Comparison of ENCODE assay signal across 17 cellular contexts in the genomic region with DNA sequence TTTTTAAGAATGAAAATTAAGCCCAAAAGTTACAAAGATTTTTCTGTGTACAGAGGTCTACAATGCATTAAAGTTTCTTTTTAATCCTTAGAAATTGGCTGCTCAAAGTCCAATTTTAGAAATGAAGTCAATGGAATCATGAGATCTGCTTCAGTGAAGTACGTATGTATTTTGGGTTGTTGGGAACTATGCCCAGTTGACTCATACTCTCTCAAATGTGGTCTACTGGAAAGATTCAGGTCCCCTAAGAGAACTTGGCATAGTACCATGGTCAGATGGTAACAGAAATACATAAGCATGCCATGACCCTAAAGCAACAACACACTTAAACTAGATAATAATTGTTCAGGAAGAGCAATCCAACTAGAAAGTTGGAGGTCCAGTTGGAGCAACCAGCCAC. TPM values are rescaled to one million over a fixed set of nuclear protein-coding genes. Genes with fewer than 3 reads are reported as not detected.
DNase-seq lines count a peak whose midpoint lies in the region; ATAC-seq and TF ChIP-seq lines count a peak whose summit lies in the region.
"Had no signal": no experiment of that assay in that cellular context is flagged by ENCODE, and none has a peak within 500 bp of the region (broad histone marks: within the 10 kb centered on the region; RNA-seq: fewer than 3 reads in every experiment).

No MANE protein-coding gene starts in this region.

- ATAC-seq in gastrocnemius medialis (peak; percentile 70 to 77), omental fat pad (ENCODE audit: low FRiP score) (no peak), GM18873 (IDR thresholded peaks at IDR 0.05; ENCODE audit: low FRiP score, unreplicated experiment) (no peak)
- ATAC-seq: activated T-cell treated with anti-CD3 and anti-CD28 coated beads, Interleukin-2, amount 50 U/mL, for 72 hours; stimulated activated naive CD8-positive, alpha-beta T cell treated with anti-CD3 and anti-CD28 coated beads, Interleukin-15, Interleukin-2, amounts not matched to agents 100 U/mL and 50 U/mL, for 24 hours had no signal

- no peaks in the 10 kb centered on the region for H3K9me2 ChIP-seq in SK-N-SH

- 23% methylated on average over 1 of the region's 1 CpG for WGBS in SK-N-SH (ENCODE audit: low lambda C conversion rate)

- H3K36me3 ChIP-seq in SK-N-SH (replicated peaks in 1 of 2; ENCODE audit: control insufficient read depth in 1 of 2, insufficient read depth in 2 of 2, low read length in 1 of 2) (peaks cover 56 to 75% of the 10 kb centered on the region in 2 experiments), gastrocnemius medialis (peaks cover 0 to under 1% of the 10 kb centered on the region in 2 donors)

- H3K79me2 ChIP-seq in SK-N-SH (ENCODE audit: insufficient read depth) = peaks cover 23% of the 10 kb centered on the region

- peaks cover 14% of the 10 kb centered on the region for H3F3A ChIP-seq in SK-N-SH (replicated peaks; ENCODE audit: insufficient read depth)

- H4K20me1 ChIP-seq in SK-N-SH (ENCODE audit: insufficient read depth) = peaks cover 13% of the 10 kb centered on the region; the same call in 1 of the 2 replicates

- intact Hi-C loops in gastrocnemius medialis (cut with DNase I; ENCODE audit: low total_unique reads) = no loop called here

- no peak overlapping the region for H3K4me3 ChIP-seq in SK-N-SH (ENCODE audit: low read depth in 2 of 2, low read length in 1 of 2)
- H3K4me3 ChIP-seq in gastrocnemius medialis = no peak overlapping the region
- H3K4me3 ChIP-seq: esophagus muscularis mucosa, SK-N-MC had no signal

- no peak for TF ChIP-seq CTCF in SK-N-SH (IDR thresholded peaks at IDR 0.05)
- TF ChIP-seq CTCF in gastrocnemius medialis (IDR thresholded peaks at IDR 0.05 in 4 of 5, conservative IDR thresholded peaks at IDR 0.05 in 1 of 5) = no peak
- no peak for TF ChIP-seq CTCF in omental fat pad (IDR thresholded peaks at IDR 0.05)

- no peak for TF ChIP-seq POLR2A in gastrocnemius medialis (IDR thresholded peaks at IDR 0.05)

- peak overlapping the region; percentile 19; the same call in 1 of the 2 replicates for H3K4me2 ChIP-seq in SK-N-SH

- CTCF ChIA-PET in SK-N-SH (lab: Yijun Ruan, JAX) = no interaction called here

- H2AFZ ChIP-seq in SK-N-SH (ENCODE audit: low read depth) = no peak overlapping the region

- H3K4me1 ChIP-seq in SK-N-SH (ENCODE audit: control insufficient read depth in 1 of 2, insufficient read depth in 2 of 2, low read depth in 1 of 2, low read length in 1 of 2) = peaks cover 5 to 28% of the 10 kb centered on the region in 2 experiments; a peak in 3 of 4 replicates
- H3K4me1 ChIP-seq in gastrocnemius medialis = peaks cover 16 to 24% of the 10 kb centered on the region in 2 donors

- in situ Hi-C loops in G401 (cut with HindIII; ENCODE audit: low sequenced_read_pairs) = no loop called here
- in situ Hi-C loops in gastrocnemius medialis (cut with MboI; ENCODE audit: low sequenced_read_pairs in 4 of 4) = no loop called here

- no peaks in the 10 kb centered on the region for H3K9me3 ChIP-seq in SK-N-SH
- H3K9me3 ChIP-seq in gastrocnemius medialis = no peaks in the 10 kb centered on the region
- H3K9me3 ChIP-seq: esophagus muscularis mucosa had no signal

- H3K27ac ChIP-seq in SK-N-SH (ENCODE audit: low read depth in 2 of 2, low read length in 1 of 2) (peak overlapping the region in 1 of 2 experiments; percentile 78; a peak in 3 of 4 replicates), gastrocnemius medialis (peak overlapping the region in 3 of 4 donors; percentile 41 to 60 (median 57))
- H3K27ac ChIP-seq: esophagus muscularis mucosa, SK-N-MC had no signal

- H3K9ac ChIP-seq in SK-N-SH = no peak overlapping the region

- TF ChIP-seq EP300 in SK-N-SH (IDR thresholded peaks at IDR 0.05; ENCODE audit: borderline replicate concordance in 1 of 2, low read depth in 1 of 2, low read length in 1 of 2) = no peak

- no peak for TF ChIP-seq RAD21 in SK-N-SH (IDR thresholded peaks at IDR 0.05; ENCODE audit: low read length)

- DNase-seq in G401 (ENCODE audit: low spot score) (peak; percentile 34), SK-N-SH (no peak), fibroblast of peridontal ligament (ENCODE audit: extremely low read depth) (peak; percentile 100), gastrocnemius medialis (no peak), omental fat pad (ENCODE audit: low spot score) (no peak), NCI-H2107 treated with DMSO at 0.1 percent for 48 hours (lab: John Stamatoyannopoulos, UW; ENCODE audit: unreplicated experiment) (no peak), NCI-H82 (lab: John Stamatoyannopoulos, UW) (no peak)
- DNase-seq: activated T-cell treated with anti-CD3 and anti-CD28 coated beads, Interleukin-2, amount 50 U/mL, for 72 hours; caudate nucleus; left cardiac atrium; MV-4-11; NCI-H69; nucleus accumbens; stimulated activated naive CD8-positive, alpha-beta T cell treated with anti-CD3 and anti-CD28 coated beads, Interleukin-15, Interleukin-2, amounts not matched to agents 100 U/mL and 50 U/mL, for 24 hours had no signal

- POLR2A ChIA-PET in SK-N-SH (lab: Yijun Ruan, JAX) = no interaction called here

- H3K27me3 ChIP-seq in SK-N-SH (ENCODE audit: insufficient read depth) = no peaks in the 10 kb centered on the region
- H3K27me3 ChIP-seq in gastrocnemius medialis = no peaks in the 10 kb centered on the region
- H3K27me3 ChIP-seq: esophagus muscularis mucosa had no signal

TF ChIP-seq in SK-N-SH, 30 proteins besides CTCF, POLR2A, EP300 and RAD21:
- TF ChIP-seq FOSL2 (IDR thresholded peaks at IDR 0.05; ENCODE audit: borderline replicate concordance, low read depth) (peak; percentile 37; the same call in 1 of the 2 replicates), TCF12 (IDR thresholded peaks at IDR 0.05) (peak; percentile 56; the same call in 1 of the 2 replicates), SIN3A (IDR thresholded peaks at IDR 0.05; ENCODE audit: borderline replicate concordance, low read depth, low read length) (no peak), POLR2AphosphoS5 (IDR thresholded peaks at IDR 0.05; ENCODE audit: low read depth, low read length) (0 out of 2 replicates have a peak, but pooled peaks have one; percentile 15), FOXM1 (IDR thresholded peaks at IDR 0.05; ENCODE audit: low read depth) (no peak), NRF1 (IDR thresholded peaks at IDR 0.05; ENCODE audit: low read depth, low read length) (no peak), MEF2A (IDR thresholded peaks at IDR 0.05; ENCODE audit: borderline replicate concordance, low read depth) (peak; percentile 25; the same call in 1 of the 2 replicates), JUND (IDR thresholded peaks at IDR 0.05) (0 out of 2 replicates have a peak, but pooled peaks have one; percentile 10), NFIC (IDR thresholded peaks at IDR 0.05; ENCODE audit: borderline replicate concordance) (peak; percentile 65)
- TF ChIP-seq, protein P1, sequence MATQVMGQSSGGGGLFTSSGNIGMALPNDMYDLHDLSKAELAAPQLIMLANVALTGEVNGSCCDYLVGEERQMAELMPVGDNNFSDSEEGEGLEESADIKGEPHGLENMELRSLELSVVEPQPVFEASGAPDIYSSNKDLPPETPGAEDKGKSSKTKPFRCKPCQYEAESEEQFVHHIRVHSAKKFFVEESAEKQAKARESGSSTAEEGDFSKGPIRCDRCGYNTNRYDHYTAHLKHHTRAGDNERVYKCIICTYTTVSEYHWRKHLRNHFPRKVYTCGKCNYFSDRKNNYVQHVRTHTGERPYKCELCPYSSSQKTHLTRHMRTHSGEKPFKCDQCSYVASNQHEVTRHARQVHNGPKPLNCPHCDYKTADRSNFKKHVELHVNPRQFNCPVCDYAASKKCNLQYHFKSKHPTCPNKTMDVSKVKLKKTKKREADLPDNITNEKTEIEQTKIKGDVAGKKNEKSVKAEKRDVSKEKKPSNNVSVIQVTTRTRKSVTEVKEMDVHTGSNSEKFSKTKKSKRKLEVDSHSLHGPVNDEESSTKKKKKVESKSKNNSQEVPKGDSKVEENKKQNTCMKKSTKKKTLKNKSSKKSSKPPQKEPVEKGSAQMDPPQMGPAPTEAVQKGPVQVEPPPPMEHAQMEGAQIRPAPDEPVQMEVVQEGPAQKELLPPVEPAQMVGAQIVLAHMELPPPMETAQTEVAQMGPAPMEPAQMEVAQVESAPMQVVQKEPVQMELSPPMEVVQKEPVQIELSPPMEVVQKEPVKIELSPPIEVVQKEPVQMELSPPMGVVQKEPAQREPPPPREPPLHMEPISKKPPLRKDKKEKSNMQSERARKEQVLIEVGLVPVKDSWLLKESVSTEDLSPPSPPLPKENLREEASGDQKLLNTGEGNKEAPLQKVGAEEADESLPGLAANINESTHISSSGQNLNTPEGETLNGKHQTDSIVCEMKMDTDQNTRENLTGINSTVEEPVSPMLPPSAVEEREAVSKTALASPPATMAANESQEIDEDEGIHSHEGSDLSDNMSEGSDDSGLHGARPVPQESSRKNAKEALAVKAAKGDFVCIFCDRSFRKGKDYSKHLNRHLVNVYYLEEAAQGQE (IDR thresholded peaks at IDR 0.05; ENCODE audit: low read depth, low read length) = no peak

RNA-seq across cellular contexts. Expression of gene FBLL1, which starts 23.0 kb away (rescaled TPM):
- not detected in 2 replicates for total RNA-seq in G401 (2014; rRNA removed; shearing (Covaris generic))
- polyA plus RNA-seq in SK-N-SH (2012; rRNA removed) = 4.4 and 4.5 TPM in 2 replicates
- 2.3 and 3.7 TPM in 2 replicates for polyA plus RNA-seq in SK-N-SH (2012; cell fraction: cytosol; rRNA removed)
- polyA plus RNA-seq in SK-N-SH (2012; cell fraction: nucleus; rRNA removed) = 4.9 and 6.0 TPM in 2 replicates
- total RNA-seq in gastrocnemius medialis (not detected), omental fat pad (under 1 TPM in 2 of 4 donors, not detected in 2; 0.46 to 0.84 TPM)

RNA-seq across cellular contexts. Expression of gene PANK3, which starts 27.0 kb away (rescaled TPM):
- total RNA-seq in G401 (2014; rRNA removed; shearing (Covaris generic)) = 30.7 and 44.6 TPM in 2 replicates
- 6.1 and 8.7 TPM in 2 replicates for polyA plus RNA-seq in SK-N-SH (2012; rRNA removed)
- 9.4 and 11.3 TPM in 2 replicates for polyA plus RNA-seq in SK-N-SH (2012; cell fraction: cytosol; rRNA removed)
- 4.9 and 12.5 TPM in 2 replicates for polyA plus RNA-seq in SK-N-SH (2012; cell fraction: nucleus; rRNA removed)
- total RNA-seq in gastrocnemius medialis (10 to 100 TPM; 14.5 to 23.5 (median 16.1) TPM), omental fat pad (10 to 100 TPM; 22.5 to 39.9 (median 28.4) TPM)

Comparison
In these comparisons a context has a peak if more than half of its experiments do, and no peak if none do; other contexts are left out.
1. DNase-seq: peak in G401 (single experiment) and fibroblast of peridontal ligament (single experiment); none in SK-N-SH (single experiment), gastrocnemius medialis (0 of 2), omental fat pad (single experiment), NCI-H2107 treated with DMSO at 0.1 percent for 48 hours (single experiment) and NCI-H82 (single experiment).
2. ATAC-seq: peak in gastrocnemius medialis (2 of 2); none in omental fat pad (single experiment) and GM18873 (single experiment).